9 cellular contexts compared by ENCODE assay signal in genomic region chr9:13513710-13514444, GRCh38.
A peak's percentile ranks its signal among the peaks of the same experiment; 100 is the strongest.
DNase-seq lines count a peak whose midpoint lies in the region; ATAC-seq, FAIRE-seq and TF ChIP-seq lines count a peak whose summit lies in the region.
"Had no signal": no experiment of that assay in that cellular context is flagged by ENCODE, and none has a peak within 500 bp of the region (broad histone marks: within the 10 kb centered on the region; RNA-seq: fewer than 3 reads in every experiment).

No MANE protein-coding gene starts in this region.

- H3K9me3 ChIP-seq in K562 (replicated peaks; ENCODE audit: control insufficient read depth, insufficient read depth, low read depth, low read length) (no peaks in the 10 kb centered on the region), suprapubic skin (no peaks in the 10 kb centered on the region)

- TF ChIP-seq POLR2A in K562 (conservative IDR thresholded peaks at IDR 0.05) (no peak), suprapubic skin (IDR thresholded peaks at IDR 0.05) (no peak)

- 22% methylated on average over 15 of the region's 16 CpGs for WGBS in K562 (ENCODE audit: insufficient coverage, low coverage, missing lambda C conversion rate)
- WGBS in suprapubic skin: 41% methylated on average over 16 of the region's 16 CpGs

- H3K27ac ChIP-seq in K562 (ENCODE audit: extremely low read depth, low read depth, low read length) (no peak overlapping the region), suprapubic skin (peak overlapping the region; percentile 82)

- peak overlapping the region; percentile 25; the same call in 1 of the 2 replicates for H3K4me2 ChIP-seq in K562 (ENCODE audit: insufficient read depth, low read length)

- in situ Hi-C loops in K562 (cut with MboI) (no loop called here), KBM-7 (cut with MboI; ENCODE audit: low pct_unique_long_range_greater_than_20kb, low sequenced_read_pairs) (no loop called here)

- intact Hi-C loops in K562 (cut with micrococcal nuclease): no loop called here

- TF ChIP-seq EP300 in K562 (IDR thresholded peaks at IDR 0.05; ENCODE audit: low read length) (no peak), suprapubic skin (IDR thresholded peaks at IDR 0.05) (no peak)

- no peaks in the 10 kb centered on the region for H3K9me1 ChIP-seq in K562 (ENCODE audit: control insufficient read depth, insufficient read depth, low read length)

- no peaks in the 10 kb centered on the region for H3K79me2 ChIP-seq in K562 (ENCODE audit: control insufficient read depth, insufficient read depth, low read length)

- no peaks in the 10 kb centered on the region for H3K36me3 ChIP-seq in K562 (ENCODE audit: control insufficient read depth, insufficient read depth, low read length)
- H3K36me3 ChIP-seq in suprapubic skin: no peaks in the 10 kb centered on the region

- TF ChIP-seq CTCF in K562 (IDR thresholded peaks at IDR 0.05 in 2 of 3, conservative IDR thresholded peaks at IDR 0.05 in 1 of 3; ENCODE audit: insufficient read depth in 2 of 3, low read depth in 1 of 3, low read length in 3 of 3) (no peak), suprapubic skin (IDR thresholded peaks at IDR 0.05) (no peak)

- H3K4me3 ChIP-seq in K562 (no peak overlapping the region), suprapubic skin (no peak overlapping the region)

- no peaks in the 10 kb centered on the region for H4K20me1 ChIP-seq in K562 (replicated peaks; ENCODE audit: control insufficient read depth, insufficient read depth, low read length)

- no peaks in the 10 kb centered on the region for H3K27me3 ChIP-seq in K562 (ENCODE audit: control insufficient read depth in 2 of 2, insufficient read depth in 2 of 2, low read length in 2 of 2)
- H3K27me3 ChIP-seq in suprapubic skin: no peaks in the 10 kb centered on the region

- FAIRE-seq in K562 (lab: Jason Lieb, UNC): no peak

- no peak overlapping the region for H3K9ac ChIP-seq in K562 (ENCODE audit: insufficient read depth in 1 of 2, low read depth in 2 of 2, low read length in 2 of 2)

- POLR2A ChIA-PET in K562 (lab: Yijun Ruan, JAX): interaction anchor here (1.1 kb wide), 1 partner anchor 9 kb away, joined by 4 read pairs; no protein-coding TSS in a partner anchor

- no peak for TF ChIP-seq RAD21 in K562 (CRISPR knock-in tag; conservative IDR thresholded peaks at IDR 0.05 in 1 of 2, IDR thresholded peaks at IDR 0.05 in 1 of 2)

- no peaks in the 10 kb centered on the region; a peak in 1 of 5 replicates for H3K4me1 ChIP-seq in K562 (replicated peaks in 1 of 2; ENCODE audit: control insufficient read depth in 2 of 2, insufficient read depth in 2 of 2, low read length in 2 of 2)
- H3K4me1 ChIP-seq in suprapubic skin: peaks cover 14% of the 10 kb centered on the region

- peak; percentile 57 to 87 (median 85) for DNase-seq in NCI-H1417 (lab: John Stamatoyannopoulos, UW)
- DNase-seq in K562 (ENCODE audit: extremely low read depth in 1 of 4, low spot score in 3 of 4): peak in 1 of 4 experiments; percentile 2
- peak; percentile 12 for DNase-seq in iPS DF 19.7 (ENCODE audit: low read depth, low spot score)
- DNase-seq in suprapubic skin (ENCODE audit: low spot score in 2 of 2): no peak
- no peak for DNase-seq in activated CD4-positive, alpha-beta T cell treated with anti-CD3 and anti-CD28 coated beads, Interleukin-2, amount 50 U/mL, for 48 hours
- no peak for DNase-seq in KBM-7
- no peak for DNase-seq in stimulated activated naive CD8-positive, alpha-beta T cell treated with anti-CD3 and anti-CD28 coated beads, Interleukin-15, Interleukin-2, amounts not matched to agents 100 U/mL and 50 U/mL, for 24 hours

- peak overlapping the region; percentile 80; the same call in 1 of the 2 replicates for H2AFZ ChIP-seq in K562 (ENCODE audit: low read depth, low read length)

- peak; percentile 56 for ATAC-seq in K562
- ATAC-seq in GM18520 (IDR thresholded peaks at IDR 0.05; ENCODE audit: unreplicated experiment): no peak
- ATAC-seq in stimulated activated naive CD8-positive, alpha-beta T cell treated with anti-CD3 and anti-CD28 coated beads, Interleukin-15, Interleukin-2, amounts not matched to agents 100 U/mL and 50 U/mL, for 24 hours: no peak
- ATAC-seq: HCT116 had no signal

- BruUV-seq in K562 (replicated peaks; lab: Mats Ljungman, UMichigan): no TSS peak

- CTCF ChIA-PET in K562 (lab: Yijun Ruan, JAX; ENCODE audit: low intra/inter-chr PET ratio): no interaction called here

TF ChIP-seq in K562, 482 proteins besides CTCF, POLR2A, EP300 and RAD21:
- TF ChIP-seq TGIF2 (CRISPR knock-in tag; IDR thresholded peaks at IDR 0.05) (no peak), PCBP2 (IDR thresholded peaks at IDR 0.05; ENCODE audit: low read depth, low read length, poor library complexity, severe bottlenecking) (no peak), LARP7 (IDR thresholded peaks at IDR 0.05) (no peak), RBM15 (IDR thresholded peaks at IDR 0.05; ENCODE audit: insufficient read depth, low read length) (no peak), SIN3A (IDR thresholded peaks at IDR 0.05; ENCODE audit: borderline replicate concordance in 2 of 2, control insufficient read depth in 1 of 2, low read depth in 2 of 2, low read length in 2 of 2) (no peak), ZNF717 (CRISPR knock-in tag; IDR thresholded peaks at IDR 0.05) (no peak), MYC (IDR thresholded peaks at IDR 0.05; ENCODE audit: low read depth, low read length) (no peak), MYC (CRISPR knock-in tag; IDR thresholded peaks at IDR 0.05; ENCODE audit: borderline replicate concordance, low read depth) (no peak), FOXJ2 (tag; IDR thresholded peaks at IDR 0.05) (no peak), NR2F6 (CRISPR knock-in tag; IDR thresholded peaks at IDR 0.05) (no peak), ARID4B (CRISPR knock-in tag; IDR thresholded peaks at IDR 0.05) (no peak), KDM4B (IDR thresholded peaks at IDR 0.05; ENCODE audit: borderline replicate concordance in 2 of 2, low read depth in 1 of 2) (no peak), BRD9 (IDR thresholded peaks at IDR 0.05; ENCODE audit: low read depth, partially characterized antibody) (no peak), BCL6 (CRISPR knock-in tag; IDR thresholded peaks at IDR 0.05) (no peak), RB1 (IDR thresholded peaks at IDR 0.05; ENCODE audit: low read depth) (no peak), RFX5 (IDR thresholded peaks at IDR 0.05; ENCODE audit: low read depth, low read length) (no peak), NEUROD1 (IDR thresholded peaks at IDR 0.05; ENCODE audit: borderline replicate concordance, low read depth, low read length, partially characterized antibody) (no peak)

Comparison
In these comparisons a context has a peak if more than half of its experiments do, and no peak if none do; other contexts are left out.
1. DNase-seq: peak in NCI-H1417 (3 of 3) and iPS DF 19.7 (single experiment); none in suprapubic skin (0 of 2), activated CD4-positive, alpha-beta T cell treated with anti-CD3 and anti-CD28 coated beads, Interleukin-2, amount 50 U/mL, for 48 hours (0 of 2), KBM-7 (single experiment) and stimulated activated naive CD8-positive, alpha-beta T cell treated with anti-CD3 and anti-CD28 coated beads, Interleukin-15, Interleukin-2, amounts not matched to agents 100 U/mL and 50 U/mL, for 24 hours (single experiment).